Comparison of ENCODE assay signal across 24 cellular contexts in the genomic region with DNA sequence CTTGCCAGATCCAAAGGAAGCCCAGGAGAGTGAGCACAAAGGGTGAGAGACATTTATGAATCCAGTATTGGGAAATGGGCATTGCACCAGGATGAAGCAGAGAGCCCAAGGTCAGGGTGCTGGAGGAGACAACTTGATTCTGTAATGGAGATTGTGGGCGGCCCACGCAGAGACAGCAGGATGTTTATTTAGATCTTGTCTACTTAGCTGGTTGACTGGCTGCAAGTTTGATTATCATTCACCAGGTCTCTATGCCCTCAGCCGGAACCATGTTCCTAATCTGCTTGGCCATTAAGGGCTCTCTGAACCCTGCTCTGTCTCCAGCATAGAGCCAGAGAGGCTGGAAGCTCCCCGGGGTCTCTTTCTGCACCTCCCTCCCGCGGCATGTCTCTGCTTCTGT.
"Had no signal": no experiment of that assay in that cellular context is flagged by ENCODE, and none has a peak within 500 bp of the region (broad histone marks: within the 10 kb centered on the region; RNA-seq: fewer than 3 reads in every experiment).

No MANE protein-coding gene starts in this region.

- H3K4me1 Mint-ChIP-seq: immature natural killer cell; naive thymus-derived CD8-positive, alpha-beta T cell; stimulated activated effector memory CD8-positive, alpha-beta T cell treated with anti-CD3 and anti-CD28 coated beads, Interleukin-12 subunit alpha, Interleukin-12 subunit beta, amount 100 ng/mL, for 72 hours had no signal

- H3K27ac ChIP-seq: colonic mucosa, esophagus squamous epithelium, lower lobe of right lung, prostate gland, right atrium auricular region, tibial artery had no signal

- H3K4me2 ChIP-seq: smooth muscle cell had no signal

- H3K9me3 Mint-ChIP-seq: immature natural killer cell; naive thymus-derived CD8-positive, alpha-beta T cell; stimulated activated effector memory CD8-positive, alpha-beta T cell treated with anti-CD3 and anti-CD28 coated beads, Interleukin-12 subunit alpha, Interleukin-12 subunit beta, amount 100 ng/mL, for 72 hours had no signal

- DNase-seq: colonic mucosa; dermis blood vessel endothelial cell; effector memory CD4-positive, alpha-beta T cell; esophagus squamous epithelium; foreskin melanocyte; hypothalamus; immature natural killer cell; islet precursor cell; kidney glomerular epithelial cell; left colon; left ventricle myocardium superior; lower lobe of right lung; naive thymus-derived CD8-positive, alpha-beta T cell; stimulated activated CD4-positive, alpha-beta T cell treated with anti-CD3 and anti-CD28 coated beads, Interleukin-2, amount 100 ng/mL, for 24 hours; stimulated activated CD4-positive, alpha-beta T cell treated with anti-CD3 and anti-CD28 coated beads, Interleukin-4, amount 100 ng/mL, for 24 hours; stimulated activated naive CD4-positive, alpha-beta T cell treated with Interleukin-2 at 50 U/mL for 16 hours; stomach; tibial artery had no signal

- H3K27me3 ChIP-seq: colonic mucosa, right atrium auricular region, stomach, tibial artery had no signal

- ATAC-seq: left colon; left ventricle myocardium superior; lower lobe of right lung; naive thymus-derived CD8-positive, alpha-beta T cell; sciatic nerve; stimulated activated effector memory CD8-positive, alpha-beta T cell treated with anti-CD3 and anti-CD28 coated beads, Interleukin-12 subunit alpha, Interleukin-12 subunit beta, amount 100 ng/mL, for 72 hours had no signal

- H3K9me3 ChIP-seq: colonic mucosa, esophagus squamous epithelium, lower lobe of right lung, prostate gland, right atrium auricular region, stomach, tibial artery had no signal

- H3K4me3 Mint-ChIP-seq: immature natural killer cell; naive thymus-derived CD8-positive, alpha-beta T cell; stimulated activated effector memory CD8-positive, alpha-beta T cell treated with anti-CD3 and anti-CD28 coated beads, Interleukin-12 subunit alpha, Interleukin-12 subunit beta, amount 100 ng/mL, for 72 hours; type B pancreatic cell had no signal

- H3K36me3 Mint-ChIP-seq: immature natural killer cell; naive thymus-derived CD8-positive, alpha-beta T cell; stimulated activated effector memory CD8-positive, alpha-beta T cell treated with anti-CD3 and anti-CD28 coated beads, Interleukin-12 subunit alpha, Interleukin-12 subunit beta, amount 100 ng/mL, for 72 hours; type B pancreatic cell had no signal

- H3K27ac Mint-ChIP-seq: immature natural killer cell; stimulated activated effector memory CD8-positive, alpha-beta T cell treated with anti-CD3 and anti-CD28 coated beads, Interleukin-12 subunit alpha, Interleukin-12 subunit beta, amount 100 ng/mL, for 72 hours; type B pancreatic cell had no signal

- H3K4me3 ChIP-seq: colonic mucosa, esophagus squamous epithelium, lower lobe of right lung, prostate gland, right atrium auricular region, smooth muscle cell, stomach, tibial artery had no signal

- H3K4me1 ChIP-seq: colonic mucosa, prostate gland had no signal

- H3K36me3 ChIP-seq: colonic mucosa, esophagus squamous epithelium, lower lobe of right lung, prostate gland, right atrium auricular region, stomach, tibial artery had no signal
